ENCODE assay signal across 22 cellular contexts in the genomic region with DNA sequence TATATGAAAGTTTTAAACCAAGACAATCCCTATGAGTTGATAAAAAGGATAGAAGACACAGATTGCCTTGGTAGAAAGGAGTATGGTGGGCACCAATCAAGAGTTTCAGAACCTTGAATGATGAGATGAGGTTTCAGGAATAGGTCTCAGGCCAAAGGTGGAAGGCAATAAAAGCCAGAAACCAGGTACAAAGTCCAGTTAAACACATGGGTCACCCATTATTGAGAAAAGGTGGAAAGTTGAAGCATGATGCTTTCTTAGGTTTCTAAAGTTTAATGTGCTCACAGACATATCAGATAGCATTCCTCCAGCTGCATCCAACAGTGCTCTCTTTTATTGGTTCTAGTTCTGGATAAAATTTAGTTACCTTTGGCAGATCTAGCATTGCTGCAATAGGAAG.
"Had no signal": no experiment of that assay in that cellular context is flagged by ENCODE, and none has a peak within 500 bp of the region (broad histone marks: within the 10 kb centered on the region; RNA-seq: fewer than 3 reads in every experiment).

No MANE protein-coding gene starts in this region.

- H3K4me2 ChIP-seq: SK-N-SH had no signal

- DNase-seq: Karpas-422, KG1, MG63, NCI-H1092, NCI-H1105 treated with DMSO at 0.1 percent for 48 hours, NCI-H1417 treated with DMSO at 0.1 percent for 48 hours, NCI-H146, NCI-H1694 treated with DMSO at 0.1 percent for 48 hours, NCI-H1930, NCI-H2081, NCI-H2107, NCI-H226, NCI-H446, NCI-H510A, NCI-H524 treated with DMSO at 0.1 percent for 48 hours, NCI-H69, NCI-H774, SHP77, SK-N-SH, SW 1271 had no signal

- H3K9me3 ChIP-seq: MG63, SK-N-SH had no signal

- H3K36me3 ChIP-seq: MG63 had no signal

- H3K27ac ChIP-seq: HL-60, RWPE1 had no signal

- H3K9ac ChIP-seq: SK-N-SH had no signal

- H3K27me3 ChIP-seq: MG63 had no signal

- H3K4me3 ChIP-seq: MG63 had no signal
